In genomic region chr10:100743626-100744135, GRCh38 we compare ENCODE assay signal across 8 cellular contexts. TPM values are rescaled to one million over a fixed set of nuclear protein-coding genes. Genes with fewer than 3 reads are reported as not detected.
DNase-seq lines count a peak whose midpoint lies in the region; ATAC-seq, FAIRE-seq and TF ChIP-seq lines count a peak whose summit lies in the region.

No MANE protein-coding gene starts in this region.

- H3K79me2 ChIP-seq in neural progenitor cell (ENCODE audit: low read depth) = no peaks in the 10 kb centered on the region

- ATAC-seq in HG03097 (IDR thresholded peaks at IDR 0.05; ENCODE audit: low FRiP score, unreplicated experiment) (no peak), GM21737 (IDR thresholded peaks at IDR 0.05; ENCODE audit: unreplicated experiment) (no peak)

- POLR2A ChIA-PET in activated CD4-positive, alpha-beta memory T cell treated with anti-CD3 and anti-CD28 coated beads for 36 hours (lab: Charles Lee) = interaction anchor here (0.6 kb wide), 1 partner anchor 105 kb away, joined by 3 read pairs; no protein-coding TSS in a partner anchor

- H3K9ac ChIP-seq in neural progenitor cell = no peak overlapping the region

- no peaks in the 10 kb centered on the region for H3K36me3 Mint-ChIP-seq in activated CD4-positive, alpha-beta memory T cell treated with anti-CD3 and anti-CD28 coated beads for 36 hours
- no peaks in the 10 kb centered on the region for H3K36me3 Mint-ChIP-seq in neural progenitor cell

- H3K9me3 ChIP-seq in BE2C (no peaks in the 10 kb centered on the region), neural progenitor cell (ENCODE audit: low read depth) (no peaks in the 10 kb centered on the region)

- H3K4me1 ChIP-seq in BE2C (no peaks in the 10 kb centered on the region), neural progenitor cell (peaks cover 79% of the 10 kb centered on the region)

- no peaks in the 10 kb centered on the region for H3K9me3 Mint-ChIP-seq in activated CD4-positive, alpha-beta memory T cell treated with anti-CD3 and anti-CD28 coated beads for 36 hours
- no peaks in the 10 kb centered on the region for H3K9me3 Mint-ChIP-seq in neural progenitor cell

- peaks cover 80% of the 10 kb centered on the region for H3K27me3 Mint-ChIP-seq in activated CD4-positive, alpha-beta memory T cell treated with anti-CD3 and anti-CD28 coated beads for 36 hours
- peaks cover 89% of the 10 kb centered on the region for H3K27me3 Mint-ChIP-seq in neural progenitor cell (ENCODE audit: insufficient read depth, low read depth)

- CTCF ChIA-PET in activated CD4-positive, alpha-beta memory T cell treated with anti-CD3 and anti-CD28 coated beads for 36 hours (lab: Charles Lee) = interaction anchor here (0.6 to 5.0 kb wide), 39 partner anchors 8 to 318 kb away, joined by 3 to 56 read pairs (median 4); partner anchors contain the start of genes HIF1AN, KAZALD1 and PDZD7

- H4K20me1 ChIP-seq in neural progenitor cell (ENCODE audit: low read depth) = peaks cover 95% of the 10 kb centered on the region

- H3K4me3 ChIP-seq in BE2C (ENCODE audit: low read depth, low read length) (no peak overlapping the region), neural progenitor cell (peak overlapping the region; percentile 51)

- H3K4me1 Mint-ChIP-seq in activated CD4-positive, alpha-beta memory T cell treated with anti-CD3 and anti-CD28 coated beads for 36 hours (ENCODE audit: low read depth) = peaks cover 39% of the 10 kb centered on the region
- peaks cover 67% of the 10 kb centered on the region for H3K4me1 Mint-ChIP-seq in neural progenitor cell

- TF ChIP-seq POLR2A in GM12892 (IDR thresholded peaks at IDR 0.05; ENCODE audit: low read depth, low read length) = no peak

- intact Hi-C loops in activated CD4-positive, alpha-beta memory T cell treated with anti-CD3 and anti-CD28 coated beads for 36 hours (cut with micrococcal nuclease) = loop anchor here (1.0 to 10.0 kb wide), 6 partner anchors 73 to 481 kb away; partner anchors contain the start of genes LBX1 and TLX1

- peak overlapping the region; percentile 88 for H3K4me2 ChIP-seq in neural progenitor cell

- no peak for FAIRE-seq in GM12892 (lab: Jason Lieb, UNC)

- H2AFZ ChIP-seq in neural progenitor cell (replicated peaks) = no peak overlapping the region

- H3K36me3 ChIP-seq in BE2C (no peaks in the 10 kb centered on the region), neural progenitor cell (no peaks in the 10 kb centered on the region)

- H3K27me3 ChIP-seq in BE2C = peaks cover 95% of the 10 kb centered on the region
- peaks cover 100% of the 10 kb centered on the region for H3K27me3 ChIP-seq in neural progenitor cell

- peaks cover 66% of the 10 kb centered on the region for H3F3A ChIP-seq in neural progenitor cell (ENCODE audit: low read depth)

- H3K27ac ChIP-seq in neural progenitor cell = no peak overlapping the region

- TF ChIP-seq CTCF in BE2C (IDR thresholded peaks at IDR 0.05; ENCODE audit: low read depth, low read length) = peak; percentile 91
- TF ChIP-seq CTCF in neural progenitor cell (IDR thresholded peaks at IDR 0.05) = peak; percentile 83

- DNase-seq in BE2C = peak; percentile 55
- DNase-seq in GM12892 (ENCODE audit: insufficient read length) = peak; percentile 73
- peak; percentile 45 to 83 for DNase-seq in NCI-H526 (lab: John Stamatoyannopoulos, UW)
- peak; percentile 66 for DNase-seq in activated CD4-positive, alpha-beta memory T cell treated with anti-CD3 and anti-CD28 coated beads for 36 hours
- peak; percentile 39 for DNase-seq in fibroblast of gingiva (ENCODE audit: low read depth)
- DNase-seq in neural progenitor cell (ENCODE audit: low spot score) = peak; percentile 81

- H3K4me3 Mint-ChIP-seq in activated CD4-positive, alpha-beta memory T cell treated with anti-CD3 and anti-CD28 coated beads for 36 hours = no peak overlapping the region
- H3K4me3 Mint-ChIP-seq in neural progenitor cell = peak overlapping the region; percentile 81

- no peak overlapping the region for H3K27ac Mint-ChIP-seq in activated CD4-positive, alpha-beta memory T cell treated with anti-CD3 and anti-CD28 coated beads for 36 hours
- no peak overlapping the region for H3K27ac Mint-ChIP-seq in neural progenitor cell

RNA-seq across cellular contexts. Expression of gene PAX2, which starts 1.7 kb away (rescaled TPM):
- not detected for polyA plus RNA-seq in BE2C (2012; ENCODE audit: insufficient read depth, insufficient read length, low read depth)
- polyA plus RNA-seq in GM12892 (2012; ENCODE audit: missing spikeins) = not detected
- not detected for total RNA-seq in activated CD4-positive, alpha-beta memory T cell treated with anti-CD3 and anti-CD28 coated beads for 36 hours
- total RNA-seq in neural progenitor cell (ENCODE audit: low replicate concordance) = 0.06 and 0.34 TPM in 2 replicates
